Comparison of ENCODE assay signal across 22 cellular contexts in the genomic region with DNA sequence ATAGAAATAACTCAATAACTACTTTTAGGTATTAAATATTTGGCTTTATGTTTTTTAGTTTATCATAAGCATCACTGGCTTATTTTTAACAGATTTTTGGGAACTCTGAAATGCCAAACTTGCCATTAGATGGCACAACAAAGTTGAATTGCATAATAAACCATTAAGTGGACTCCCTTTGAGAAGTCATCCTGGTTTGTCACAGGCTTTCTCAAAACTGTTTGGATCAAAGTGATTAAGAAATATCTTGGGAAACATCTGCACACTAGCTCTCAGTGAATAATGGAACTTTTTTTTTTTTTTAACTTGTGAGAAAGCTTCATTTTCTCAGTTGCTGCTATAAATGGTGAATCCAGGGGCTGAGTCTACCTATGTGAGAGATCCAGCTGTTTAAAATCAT. TPM values are rescaled to one million over a fixed set of nuclear protein-coding genes. Genes with fewer than 3 reads are reported as not detected.
DNase-seq lines count a peak whose midpoint lies in the region; FAIRE-seq and TF ChIP-seq lines count a peak whose summit lies in the region.
"Had no signal": no experiment of that assay in that cellular context is flagged by ENCODE, and none has a peak within 500 bp of the region (broad histone marks: within the 10 kb centered on the region; RNA-seq: fewer than 3 reads in every experiment).

No MANE protein-coding gene starts in this region.

- TF ChIP-seq CTCF in CD14-positive monocyte (IDR thresholded peaks at IDR 0.05): no peak

- peaks cover 12% of the 10 kb centered on the region for H3K4me1 ChIP-seq in ACC112 (ENCODE audit: control insufficient read depth, insufficient read depth, low read length, unreplicated experiment)

- peak overlapping the region; percentile 5; the same call in 1 of the 2 replicates for H3K27ac ChIP-seq in ACC112 (ENCODE audit: low read depth, low read length)

- peaks cover 0 to 18% of the 10 kb centered on the region in 2 donors for H3K36me3 Mint-ChIP-seq in CD14-positive monocyte

- H3K27ac Mint-ChIP-seq in CD14-positive monocyte: peak overlapping the region in 5 of 7 donors; percentile 49 to 85 (median 67)
- H3K27ac Mint-ChIP-seq: activated naive CD8-positive, alpha-beta T cell treated with anti-CD3 and anti-CD28 coated beads, Interleukin-2, amount 10 ng/mL, durations not matched to agents 7 days and 5 days had no signal

- DNase-seq in CD14-positive monocyte (ENCODE audit: low spot score): no peak
- DNase-seq in MV-4-11 (lab: John Stamatoyannopoulos, UW): peak; percentile 53
- peak; percentile 58 for DNase-seq in fibroblast of peridontal ligament (ENCODE audit: extremely low read depth)
- no peak for DNase-seq in RCC 7860 (ENCODE audit: low spot score)
- no peak for DNase-seq in T1000 (lab: John Stamatoyannopoulos, UW)
- no peak for DNase-seq in NCI-H510A (lab: John Stamatoyannopoulos, UW)
- no peak for DNase-seq in GM19239 (ENCODE audit: insufficient read length, low spot score)
- DNase-seq: activated naive CD8-positive, alpha-beta T cell treated with anti-CD3 and anti-CD28 coated beads, Interleukin-2, amount 10 ng/mL, durations not matched to agents 7 days and 5 days; dorsolateral prefrontal cortex; heart right ventricle; islet precursor cell; Karpas-422; mammary epithelial cell; NCI-H1694; NCI-H226; RPMI8226 had no signal

- peaks cover 0 to 2% (median 0%) of the 10 kb centered on the region in 7 donors for H3K9me3 Mint-ChIP-seq in CD14-positive monocyte

- H3K79me2 ChIP-seq in ACC112 (ENCODE audit: control insufficient read depth, insufficient read depth, low read length, unreplicated experiment): peaks cover 9% of the 10 kb centered on the region

- H3K4me1 Mint-ChIP-seq in CD14-positive monocyte: peaks cover 46% of the 10 kb centered on the region

- H3K4me3 Mint-ChIP-seq in CD14-positive monocyte: no peak overlapping the region
- H3K4me3 Mint-ChIP-seq: activated naive CD8-positive, alpha-beta T cell treated with anti-CD3 and anti-CD28 coated beads, Interleukin-2, amount 10 ng/mL, durations not matched to agents 7 days and 5 days had no signal

- FAIRE-seq in RCC 7860 (lab: Jason Lieb, UNC) (no peak), GM19239 (lab: Jason Lieb, UNC) (no peak)
- FAIRE-seq: bronchial epithelial cell, G401.6, GM12891, TTC549 had no signal

- intact Hi-C loops in CD14-positive monocyte (cut with micrococcal nuclease): no loop called here

- H3K27me3 ChIP-seq in ACC112 (ENCODE audit: insufficient read depth, low read length): no peaks in the 10 kb centered on the region
- H3K27me3 ChIP-seq: dorsolateral prefrontal cortex, heart right ventricle, vagina had no signal

- no peak overlapping the region for H2AFZ ChIP-seq in ACC112 (ENCODE audit: low read length, unreplicated experiment)

- H3K4me3 ChIP-seq in ACC112 (ENCODE audit: low read depth, low read length): no peak overlapping the region
- H3K4me3 ChIP-seq: dorsolateral prefrontal cortex, heart right ventricle, vagina had no signal

- peaks cover 0 to 3% (median 0%) of the 10 kb centered on the region in 3 donors for H3K27me3 Mint-ChIP-seq in CD14-positive monocyte (ENCODE audit: low read depth in 3 of 3)
- H3K27me3 Mint-ChIP-seq: activated naive CD8-positive, alpha-beta T cell treated with anti-CD3 and anti-CD28 coated beads, Interleukin-2, amount 10 ng/mL, durations not matched to agents 7 days and 5 days had no signal

- H3K36me3 ChIP-seq in ACC112 (ENCODE audit: insufficient read depth, low read length): no peaks in the 10 kb centered on the region
- H3K36me3 ChIP-seq: heart right ventricle, vagina had no signal

RNA-seq across cellular contexts. Expression of a gene that starts 4.3 kb away (rescaled TPM):
- polyA plus RNA-seq in CD14-positive monocyte: 10 to 100 TPM; 11.8 to 16.9 TPM

Comparison
In these comparisons a context has a peak if more than half of its experiments do, and no peak if none do; other contexts are left out.
1. DNase-seq: peak in MV-4-11 (single experiment) and fibroblast of peridontal ligament (single experiment); none in CD14-positive monocyte (single experiment), RCC 7860 (single experiment), T1000 (single experiment), NCI-H510A (single experiment) and GM19239 (single experiment).